15 cellular contexts compared by ENCODE assay signal in the genomic region with DNA sequence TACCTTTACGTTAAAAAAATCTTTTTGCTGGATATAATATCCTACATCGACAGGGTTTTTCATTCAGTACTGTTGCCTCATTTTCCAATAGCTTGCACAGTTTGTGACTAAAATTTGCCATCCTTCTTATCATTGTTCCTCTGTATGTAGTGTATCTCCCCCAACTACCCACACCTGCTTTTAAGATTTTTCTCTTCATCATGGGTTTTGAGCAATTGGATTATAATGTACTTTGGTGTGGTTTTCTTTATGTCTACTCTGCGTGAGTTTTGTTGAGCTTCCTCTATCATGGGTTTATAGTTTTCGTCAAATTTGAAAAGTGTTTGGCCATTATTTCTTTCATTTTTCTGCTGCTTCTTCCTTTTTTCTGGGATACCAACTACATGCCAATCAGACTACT. TPM values are rescaled to one million over a fixed set of nuclear protein-coding genes. Genes with fewer than 3 reads are reported as not detected.
A peak's percentile ranks its signal among the peaks of the same experiment; 100 is the strongest.
DNase-seq lines count a peak whose midpoint lies in the region; ATAC-seq, FAIRE-seq and TF ChIP-seq lines count a peak whose summit lies in the region.
"Had no signal": no experiment of that assay in that cellular context is flagged by ENCODE, and none has a peak within 500 bp of the region (broad histone marks: within the 10 kb centered on the region; RNA-seq: fewer than 3 reads in every experiment).

No MANE protein-coding gene starts in this region.

- peak overlapping the region; percentile 70 for H3K27ac ChIP-seq in DND-41 (ENCODE audit: low read length)
- H3K27ac ChIP-seq: BLaER1 treated with 17β-estradiol and CSF1 and Interleukin-3, amounts not matched to agents 10 nM and 100 nM; GM23248 had no signal

- peak; percentile 89 for ATAC-seq in DND-41 (ENCODE audit: insufficient read depth, low read depth)

- H4K20me1 ChIP-seq in DND-41 (ENCODE audit: insufficient read depth, low read length) = no peaks in the 10 kb centered on the region
- H4K20me1 ChIP-seq: BLaER1 treated with 17β-estradiol and CSF1 and Interleukin-3, amounts not matched to agents 10 nM and 100 nM had no signal

- peaks cover 30% of the 10 kb centered on the region for H3K4me1 ChIP-seq in DND-41 (ENCODE audit: insufficient read depth, low read length)
- H3K4me1 ChIP-seq: Caco-2, HAP-1 had no signal

- H3K4me1 Mint-ChIP-seq in activated naive CD4-positive, alpha-beta T cell treated with anti-CD3 and anti-CD28 coated beads, Interleukin-2, amount 50 U/mL, for 24 hours = peaks cover 25% of the 10 kb centered on the region
- H3K4me1 Mint-ChIP-seq in immature natural killer cell = no peaks in the 10 kb centered on the region

- peak; percentile 39 for FAIRE-seq in GM19239 (lab: Jason Lieb, UNC)
- FAIRE-seq: D721Med had no signal

- H3K27me3 ChIP-seq in DND-41 (ENCODE audit: insufficient read depth, low read length, poor library complexity) = no peaks in the 10 kb centered on the region
- H3K27me3 ChIP-seq: BLaER1 treated with 17β-estradiol and CSF1 and Interleukin-3, amounts not matched to agents 10 nM and 100 nM had no signal

- peak overlapping the region; percentile 64 for H2AFZ ChIP-seq in DND-41 (ENCODE audit: low read depth, low read length)
- H2AFZ ChIP-seq: GM23248 had no signal

- no peaks in the 10 kb centered on the region for H3K36me3 ChIP-seq in DND-41 (ENCODE audit: insufficient read depth, low read length)
- H3K36me3 ChIP-seq: HAP-1 had no signal

- no peaks in the 10 kb centered on the region for H3K79me2 ChIP-seq in DND-41 (ENCODE audit: insufficient read depth, low read length)

- no peak for DNase-seq in activated naive CD4-positive, alpha-beta T cell treated with anti-CD3 and anti-CD28 coated beads, Interleukin-2, amount 50 U/mL, for 16 hours
- DNase-seq in DND-41 (no peak), GM19239 (ENCODE audit: insufficient read length, low spot score) (no peak), NCI-H2029 treated with DMSO at 0.1 percent for 48 hours (lab: John Stamatoyannopoulos, UW) (no peak), immature natural killer cell (no peak), dedifferentiated amniotic fluid mesenchymal stem cell (ENCODE audit: extremely low spot score) (no peak)
- DNase-seq: 8988T, Caco-2, GF-D8, GM23248 had no signal

- H3K4me3 ChIP-seq in DND-41 (ENCODE audit: low read depth in 1 of 2, low read length in 2 of 2) = no peak overlapping the region
- H3K4me3 ChIP-seq: BLaER1 treated with 17β-estradiol and CSF1 and Interleukin-3, amounts not matched to agents 10 nM and 100 nM; GM23248; HAP-1 had no signal

- no peak overlapping the region for H3K9ac ChIP-seq in DND-41 (ENCODE audit: low read depth, low read length)
- H3K9ac ChIP-seq: BLaER1 treated with 17β-estradiol and CSF1 and Interleukin-3, amounts not matched to agents 10 nM and 100 nM; GM23248 had no signal

- H3K4me3 Mint-ChIP-seq in activated naive CD4-positive, alpha-beta T cell treated with anti-CD3 and anti-CD28 coated beads, Interleukin-2, amount 50 U/mL, for 24 hours = no peak overlapping the region
- no peak overlapping the region for H3K4me3 Mint-ChIP-seq in immature natural killer cell
- H3K4me3 Mint-ChIP-seq: B cell had no signal

- peaks cover 35% of the 10 kb centered on the region for H3K9me3 Mint-ChIP-seq in activated naive CD4-positive, alpha-beta T cell treated with anti-CD3 and anti-CD28 coated beads, Interleukin-2, amount 50 U/mL, for 24 hours
- H3K9me3 Mint-ChIP-seq in immature natural killer cell = no peaks in the 10 kb centered on the region

- peak overlapping the region; percentile 36 for H3K4me2 ChIP-seq in DND-41 (ENCODE audit: insufficient read depth, low read length)
- H3K4me2 ChIP-seq: BLaER1 treated with 17β-estradiol and CSF1 and Interleukin-3, amounts not matched to agents 10 nM and 100 nM had no signal

- no peaks in the 10 kb centered on the region for H3K27me3 Mint-ChIP-seq in activated naive CD4-positive, alpha-beta T cell treated with anti-CD3 and anti-CD28 coated beads, Interleukin-2, amount 50 U/mL, for 24 hours
- peaks cover 0 to 11% (median 3%) of the 10 kb centered on the region in 3 donors for H3K27me3 Mint-ChIP-seq in immature natural killer cell (ENCODE audit: low read depth in 3 of 3)
- H3K27me3 Mint-ChIP-seq: B cell had no signal

- TF ChIP-seq CTCF in DND-41 (IDR thresholded peaks at IDR 0.05; ENCODE audit: borderline replicate concordance, extremely low read depth, low read length, poor library complexity, severe bottlenecking) = no peak

- peaks cover 6% of the 10 kb centered on the region for H3K36me3 Mint-ChIP-seq in activated naive CD4-positive, alpha-beta T cell treated with anti-CD3 and anti-CD28 coated beads, Interleukin-2, amount 50 U/mL, for 24 hours
- no peaks in the 10 kb centered on the region for H3K36me3 Mint-ChIP-seq in immature natural killer cell

- H3K27ac Mint-ChIP-seq in activated naive CD4-positive, alpha-beta T cell treated with anti-CD3 and anti-CD28 coated beads, Interleukin-2, amount 50 U/mL, for 24 hours = peak overlapping the region; percentile 44
- no peak overlapping the region for H3K27ac Mint-ChIP-seq in immature natural killer cell
- H3K27ac Mint-ChIP-seq: B cell had no signal

- peaks cover 6% of the 10 kb centered on the region for H3K9me3 ChIP-seq in DND-41 (ENCODE audit: insufficient read depth, low read length, severe bottlenecking)
- H3K9me3 ChIP-seq: Caco-2, HAP-1 had no signal

RNA-seq across cellular contexts. Expression of gene MEF2A, which starts 39.6 kb away (rescaled TPM):
- polyA plus RNA-seq in immature natural killer cell = 10 to 100 TPM in 1 of 3 donors, 1 to 10 TPM in 2; 5.8 to 14.4 (median 6.3) TPM
